In the genomic region with DNA sequence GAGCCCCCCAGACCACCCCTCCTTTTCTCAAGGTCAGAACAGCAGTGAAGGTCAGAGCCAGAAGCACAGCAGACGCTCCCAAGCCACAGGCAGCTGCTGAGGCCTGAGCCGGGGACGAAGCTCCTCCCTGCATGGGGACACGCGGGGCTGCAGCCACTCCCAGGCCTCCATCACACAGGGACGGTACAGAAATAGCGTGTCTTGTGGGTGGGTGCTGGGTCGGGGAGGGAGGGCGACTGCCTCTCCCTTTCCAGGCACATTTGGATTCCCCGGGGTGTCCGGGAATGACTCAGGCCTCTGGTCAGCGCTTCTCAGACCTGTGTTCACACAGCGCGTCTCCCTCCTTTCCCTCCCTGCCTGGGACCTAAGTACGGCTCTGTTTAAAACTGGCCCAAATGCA, we compare ENCODE assay signal across 9 cellular contexts. TPM values are rescaled to one million over a fixed set of nuclear protein-coding genes. Genes with fewer than 3 reads are reported as not detected.
DNase-seq lines count a peak whose midpoint lies in the region; ATAC-seq and TF ChIP-seq lines count a peak whose summit lies in the region.
"Had no signal": no experiment of that assay in that cellular context is flagged by ENCODE, and none has a peak within 500 bp of the region (broad histone marks: within the 10 kb centered on the region; RNA-seq: fewer than 3 reads in every experiment).

No MANE protein-coding gene starts in this region.

- no peak overlapping the region for H3K14ac ChIP-seq in neuronal stem cell (ENCODE audit: low read length)

- H3K4me3 ChIP-seq in Peyer's patch (no peak overlapping the region), neuronal stem cell (ENCODE audit: low read length in 2 of 2) (no peak overlapping the region)

- no CpG with 5 or more reads among the region's 15 CpGs for WGBS in neuronal stem cell (ENCODE audit: extremely low coverage in 2 of 2, insufficient read length in 2 of 2, insufficient replicate concordance in 1 of 2), 2 donors

- H2BK120ac ChIP-seq in neuronal stem cell (ENCODE audit: low read depth, low read length), result no peak overlapping the region

- no peak overlapping the region for H2AK5ac ChIP-seq in neuronal stem cell (ENCODE audit: low read depth, low read length)

- DNase-seq in NCI-H510A treated with DMSO at 0.1 percent for 48 hours (lab: John Stamatoyannopoulos, UW) (peak; percentile 12), NCI-H510A (lab: John Stamatoyannopoulos, UW) (no peak), Peyer's patch (peak in 2 of 3 donors; percentile 58 to 59), fibroblast of gingiva (ENCODE audit: low read depth) (peak; percentile 97), neuronal stem cell (ENCODE audit: low spot score) (no peak), NCI-H187 treated with DMSO at 0.1 percent for 48 hours (lab: John Stamatoyannopoulos, UW) (no peak)
- DNase-seq in central memory CD4-positive, alpha-beta T cell, result no peak
- DNase-seq: naive B cell had no signal

- H3K79me1 ChIP-seq in neuronal stem cell (ENCODE audit: low read depth, low read length), result peaks cover 13% of the 10 kb centered on the region

- no peak overlapping the region for H4K8ac ChIP-seq in neuronal stem cell (ENCODE audit: low read depth, low read length)

- H3K9me3 ChIP-seq in Peyer's patch (no peaks in the 10 kb centered on the region), neuronal stem cell (replicated peaks in 1 of 2; ENCODE audit: control insufficient read depth in 2 of 2, insufficient read depth in 1 of 2, low read depth in 1 of 2, low read length in 2 of 2) (peaks cover 0 to 2% of the 10 kb centered on the region in 2 donors)

- H3K4me1 ChIP-seq in Peyer's patch, result peaks cover 0 to 11% (median 7%) of the 10 kb centered on the region in 4 donors
- peaks cover 18 to 20% of the 10 kb centered on the region in 2 donors for H3K4me1 ChIP-seq in neuronal stem cell (ENCODE audit: control insufficient read depth in 2 of 2, insufficient read depth in 1 of 2, low read depth in 1 of 2, low read length in 2 of 2)

- no peak overlapping the region for H3K4me2 ChIP-seq in neuronal stem cell (ENCODE audit: insufficient read depth, low read length, poor library complexity, severe bottlenecking)

- H3K4ac ChIP-seq in neuronal stem cell (ENCODE audit: low read length), result no peak overlapping the region

- no peak overlapping the region for H2BK15ac ChIP-seq in neuronal stem cell (ENCODE audit: low read length)

- ATAC-seq in GM18868 (IDR thresholded peaks at IDR 0.05; ENCODE audit: unreplicated experiment), result no peak

- no peak for TF ChIP-seq POLR2A in Peyer's patch (IDR thresholded peaks at IDR 0.05)

- H3K9ac ChIP-seq in neuronal stem cell (ENCODE audit: low read depth, low read length, poor library complexity), result no peak overlapping the region

- no peak overlapping the region for H3K23ac ChIP-seq in neuronal stem cell (ENCODE audit: low read depth, low read length, poor library complexity)

- no peak overlapping the region for H2BK12ac ChIP-seq in neuronal stem cell (ENCODE audit: low read length)

- no peak overlapping the region for H2BK5ac ChIP-seq in neuronal stem cell (ENCODE audit: low read length)

- peak overlapping the region; percentile 46 for H2AFZ ChIP-seq in neuronal stem cell (ENCODE audit: low read length)

- H3K27ac ChIP-seq in Peyer's patch (peak overlapping the region in 3 of 4 donors; percentile 46 to 66 (median 57)), neuronal stem cell (replicated peaks; ENCODE audit: low read length) (no peak overlapping the region)

- peak overlapping the region; percentile 28 for H3K18ac ChIP-seq in neuronal stem cell (ENCODE audit: low read length)

- no peaks in the 10 kb centered on the region for H3K36me3 ChIP-seq in Peyer's patch
- no peaks in the 10 kb centered on the region for H3K36me3 ChIP-seq in neuronal stem cell (replicated peaks in 1 of 2; ENCODE audit: control insufficient read depth in 2 of 2, insufficient read depth in 2 of 2, low read length in 2 of 2)

- no peak overlapping the region for H4K91ac ChIP-seq in neuronal stem cell (ENCODE audit: low read depth, low read length, poor library complexity)

- TF ChIP-seq CTCF in Peyer's patch (IDR thresholded peaks at IDR 0.05), result no peak

- H3K27me3 ChIP-seq in Peyer's patch (no peaks in the 10 kb centered on the region), neuronal stem cell (ENCODE audit: control insufficient read depth in 3 of 3, insufficient read depth in 3 of 3, low read depth in 1 of 3, low read length in 3 of 3) (no peaks in the 10 kb centered on the region)

RNA-seq across cellular contexts. Expression of a gene that starts 33.2 kb away (rescaled TPM):
- 10 to 100 TPM in 1 of 4 donors, 1 to 10 TPM in 3; 3.5 to 41.3 (median 6.9) TPM for total RNA-seq in Peyer's patch
- polyA plus RNA-seq in neuronal stem cell (2013, experiment 1 of 2), result 9.5 TPM
- 8.9 TPM for polyA plus RNA-seq in neuronal stem cell (2013, experiment 2 of 2)

Comparison
In these comparisons a context has a peak if more than half of its experiments do, and no peak if none do; other contexts are left out.
1. DNase-seq: peak in NCI-H510A treated with DMSO at 0.1 percent for 48 hours (single experiment), Peyer's patch (2 of 3) and fibroblast of gingiva (single experiment); none in NCI-H510A (single experiment), neuronal stem cell (single experiment), NCI-H187 treated with DMSO at 0.1 percent for 48 hours (single experiment) and central memory CD4-positive, alpha-beta T cell (single experiment).